In genomic region chr11:12556155-12556554, GRCh38 we compare ENCODE assay signal across 14 cellular contexts.
DNase-seq lines count a peak whose midpoint lies in the region; ATAC-seq and TF ChIP-seq lines count a peak whose summit lies in the region.
"Had no signal": no experiment of that assay in that cellular context is flagged by ENCODE, and none has a peak within 500 bp of the region (broad histone marks: within the 10 kb centered on the region; RNA-seq: fewer than 3 reads in every experiment).

No MANE protein-coding gene starts in this region.

- H3K4me3 ChIP-seq in HCT116 (replicated peaks in 1 of 2; ENCODE audit: low read depth in 1 of 2, low read length in 2 of 2), result no peak overlapping the region
- no peak overlapping the region for H3K4me3 ChIP-seq in breast epithelium
- no peak overlapping the region for H3K4me3 ChIP-seq in left ventricle myocardium inferior
- no peak overlapping the region for H3K4me3 ChIP-seq in gastrocnemius medialis
- H3K4me3 ChIP-seq: BLaER1 had no signal

- no peaks in the 10 kb centered on the region for H3K79me2 ChIP-seq in HCT116 (ENCODE audit: insufficient read depth, low read length)

- H3K4me1 Mint-ChIP-seq in endothelial cell (ENCODE audit: unreplicated experiment), result no peaks in the 10 kb centered on the region
- H3K4me1 Mint-ChIP-seq: activated CD4-positive, alpha-beta T cell treated with anti-CD3 and anti-CD28 coated beads, Interleukin-2, amount 10 ng/mL, durations not matched to agents 7 days and 5 days had no signal

- H3K27me3 ChIP-seq in HCT116 (ENCODE audit: insufficient read depth, low read length) (no peaks in the 10 kb centered on the region), breast epithelium (no peaks in the 10 kb centered on the region), left ventricle myocardium inferior (ENCODE audit: low read depth) (no peaks in the 10 kb centered on the region), gastrocnemius medialis (no peaks in the 10 kb centered on the region)
- H3K27me3 ChIP-seq: BLaER1 had no signal

- no peak overlapping the region for H3K27ac ChIP-seq in HCT116 (ENCODE audit: low read depth, low read length)
- peak overlapping the region; percentile 52 to 77 for H3K27ac ChIP-seq in breast epithelium
- H3K27ac ChIP-seq in left ventricle myocardium inferior (replicated peaks), result peak overlapping the region; percentile 77
- H3K27ac ChIP-seq in gastrocnemius medialis, result peak overlapping the region in 2 of 4 donors; percentile 24 to 34
- H3K27ac ChIP-seq: BLaER1 had no signal

- TF ChIP-seq POLR2A in HCT116 (IDR thresholded peaks at IDR 0.05; ENCODE audit: borderline replicate concordance, extremely low read depth, insufficient read depth, insufficient read length) (no peak), breast epithelium (IDR thresholded peaks at IDR 0.05) (no peak), gastrocnemius medialis (IDR thresholded peaks at IDR 0.05) (no peak)

- H3K9me3 ChIP-seq in HCT116 (ENCODE audit: control insufficient read depth in 1 of 2, insufficient read depth in 1 of 2, low read depth in 1 of 2, low read length in 2 of 2) (peaks cover 0 to 3% of the 10 kb centered on the region in 2 experiments; a peak in 1 of 4 replicates), breast epithelium (no peaks in the 10 kb centered on the region), left ventricle myocardium inferior (replicated peaks) (peaks cover 6% of the 10 kb centered on the region), gastrocnemius medialis (no peaks in the 10 kb centered on the region)
- H3K9me3 ChIP-seq: BLaER1 had no signal

- no peak for TF ChIP-seq RAD21 in HCT116 (IDR thresholded peaks at IDR 0.05; ENCODE audit: low read depth)

- ATAC-seq in HCT116, result no peak; the same call in 1 of the 2 replicates
- peak; percentile 48 to 67 for ATAC-seq in gastrocnemius medialis
- ATAC-seq in GM18870 (IDR thresholded peaks at IDR 0.05; ENCODE audit: unreplicated experiment), result no peak

- no TSS peak for BruUV-seq in HCT116 (replicated peaks; lab: Mats Ljungman, UMichigan)

- H3K27ac Mint-ChIP-seq in endothelial cell (ENCODE audit: unreplicated experiment), result no peak overlapping the region
- H3K27ac Mint-ChIP-seq: activated CD4-positive, alpha-beta T cell treated with anti-CD3 and anti-CD28 coated beads, Interleukin-2, amount 10 ng/mL, durations not matched to agents 7 days and 5 days had no signal

- in situ Hi-C loops in gastrocnemius medialis (cut with MboI; ENCODE audit: low sequenced_read_pairs in 4 of 4), result no loop called here

- peak overlapping the region; percentile 50; the same call in 1 of the 2 replicates for H3K4me2 ChIP-seq in HCT116 (ENCODE audit: low read length)
- H3K4me2 ChIP-seq: BLaER1 had no signal

- no peak overlapping the region for H3K4me3 Mint-ChIP-seq in endothelial cell (ENCODE audit: unreplicated experiment)
- H3K4me3 Mint-ChIP-seq: activated CD4-positive, alpha-beta T cell treated with anti-CD3 and anti-CD28 coated beads, Interleukin-2, amount 10 ng/mL, durations not matched to agents 7 days and 5 days had no signal

- DNase-seq in HCT116 (ENCODE audit: low read depth, low spot score), result no peak
- no peak for DNase-seq in breast epithelium (ENCODE audit: low spot score in 2 of 2)
- DNase-seq in left ventricle myocardium inferior, result peak; percentile 27
- DNase-seq in gastrocnemius medialis, result peak in 1 of 2 donors; percentile 44
- no peak for DNase-seq in DMS114 treated with DMSO at 0.1 percent for 48 hours (lab: John Stamatoyannopoulos, UW; ENCODE audit: unreplicated experiment)
- no peak for DNase-seq in activated gamma-delta T cell (lab: John Stamatoyannopoulos, UW)
- DNase-seq in endothelial cell (ENCODE audit: low spot score), result no peak
- DNase-seq: activated CD4-positive, alpha-beta T cell treated with anti-CD3 and anti-CD28 coated beads, Interleukin-2, amount 10 ng/mL, durations not matched to agents 7 days and 5 days; activated naive CD4-positive, alpha-beta T cell treated with Interleukin-2 at 50 U/mL for 16 hours; GDM1; NCI-H1417 treated with DMSO at 0.1 percent for 48 hours; T-helper 1 cell had no signal

- RAD21 ChIA-PET in HCT116 (lab: Charles Lee; ENCODE audit: low non-redundant PET in 1 of 2, low total read pairs in 2 of 2, uncharacterized antibody in 2 of 2, unreplicated experiment in 2 of 2), result no interaction called here

- peak overlapping the region; percentile 32 for H2AFZ ChIP-seq in HCT116 (ENCODE audit: low read depth, low read length, poor library complexity, severe bottlenecking)

- H3K9me2 ChIP-seq in HCT116 (ENCODE audit: insufficient read depth), result no peaks in the 10 kb centered on the region

- TF ChIP-seq CTCF in HCT116 (IDR thresholded peaks at IDR 0.05 in 2 of 3, conservative IDR thresholded peaks at IDR 0.05 in 1 of 3; ENCODE audit: borderline replicate concordance in 1 of 3, insufficient read depth in 1 of 3, low read depth in 2 of 3, low read length in 2 of 3) (no peak), breast epithelium (IDR thresholded peaks at IDR 0.05) (no peak), left ventricle myocardium inferior (IDR thresholded peaks at IDR 0.05; ENCODE audit: borderline replicate concordance) (no peak), gastrocnemius medialis (IDR thresholded peaks at IDR 0.05 in 4 of 5, conservative IDR thresholded peaks at IDR 0.05 in 1 of 5) (no peak), endothelial cell (IDR thresholded peaks at IDR 0.05; ENCODE audit: unreplicated experiment) (no peak)

- H3K36me3 Mint-ChIP-seq in endothelial cell (ENCODE audit: low read depth, unreplicated experiment), result no peaks in the 10 kb centered on the region

- POLR2A ChIA-PET in HCT116 (lab: Charles Lee), result no interaction called here

- H3K36me3 ChIP-seq in HCT116 (ENCODE audit: control insufficient read depth in 1 of 2, insufficient read depth in 2 of 2, low read length in 2 of 2) (no peaks in the 10 kb centered on the region), breast epithelium (no peaks in the 10 kb centered on the region), left ventricle myocardium inferior (no peaks in the 10 kb centered on the region), gastrocnemius medialis (no peaks in the 10 kb centered on the region)
- H3K36me3 ChIP-seq: BLaER1 had no signal

- no peak overlapping the region for H3K9ac ChIP-seq in HCT116 (ENCODE audit: low read length)
- H3K9ac ChIP-seq: BLaER1 had no signal

- H3K4me1 ChIP-seq in HCT116 (ENCODE audit: control insufficient read depth in 1 of 2, insufficient read depth in 2 of 2, low read length in 2 of 2) (peaks cover 13 to 17% of the 10 kb centered on the region in 2 experiments), breast epithelium (peaks cover 5 to 6% of the 10 kb centered on the region in 2 donors), left ventricle myocardium inferior (peaks cover 28% of the 10 kb centered on the region), gastrocnemius medialis (peaks cover 3 to 5% of the 10 kb centered on the region in 2 donors)
- H3K4me1 ChIP-seq: BLaER1 had no signal

- no peaks in the 10 kb centered on the region for H3K9me3 Mint-ChIP-seq in endothelial cell (ENCODE audit: unreplicated experiment)

- H4K20me1 ChIP-seq in HCT116 (ENCODE audit: insufficient read depth), result no peaks in the 10 kb centered on the region
- H4K20me1 ChIP-seq: BLaER1 had no signal

- intact Hi-C loops in HCT116 (cut with micrococcal nuclease) (no loop called here), breast epithelium (cut with DNase I; ENCODE audit: low total_unique reads) (no loop called here), left ventricle myocardium inferior (cut with micrococcal nuclease) (no loop called here), gastrocnemius medialis (cut with DNase I; ENCODE audit: low total_unique reads) (no loop called here)

- CTCF ChIA-PET in HCT116 (lab: Charles Lee), result no interaction called here

- H3K27me3 Mint-ChIP-seq in endothelial cell (ENCODE audit: unreplicated experiment), result no peaks in the 10 kb centered on the region

TF ChIP-seq in HCT116, 20 proteins besides CTCF, POLR2A, EP300 and RAD21:
- no peak for TF ChIP-seq YY1 (IDR thresholded peaks at IDR 0.05; ENCODE audit: extremely low read depth, insufficient replicate concordance, low read depth, low read length)
- TF ChIP-seq JUND (IDR thresholded peaks at IDR 0.05), result no peak
- TF ChIP-seq ZBTB33 (IDR thresholded peaks at IDR 0.05; ENCODE audit: extremely low read depth, insufficient replicate concordance, low read length), result no peak
- no peak for TF ChIP-seq SIN3A (IDR thresholded peaks at IDR 0.05; ENCODE audit: low read depth)
- TF ChIP-seq SRF (IDR thresholded peaks at IDR 0.05; ENCODE audit: low read depth), result no peak

Comparison
In these comparisons a context has a peak if more than half of its experiments do, and no peak if none do; other contexts are left out.
1. ATAC-seq: peak in gastrocnemius medialis (2 of 2); none in HCT116 (single experiment) and GM18870 (single experiment).